ENCODE assay signal across 8 cellular contexts in the genomic region with DNA sequence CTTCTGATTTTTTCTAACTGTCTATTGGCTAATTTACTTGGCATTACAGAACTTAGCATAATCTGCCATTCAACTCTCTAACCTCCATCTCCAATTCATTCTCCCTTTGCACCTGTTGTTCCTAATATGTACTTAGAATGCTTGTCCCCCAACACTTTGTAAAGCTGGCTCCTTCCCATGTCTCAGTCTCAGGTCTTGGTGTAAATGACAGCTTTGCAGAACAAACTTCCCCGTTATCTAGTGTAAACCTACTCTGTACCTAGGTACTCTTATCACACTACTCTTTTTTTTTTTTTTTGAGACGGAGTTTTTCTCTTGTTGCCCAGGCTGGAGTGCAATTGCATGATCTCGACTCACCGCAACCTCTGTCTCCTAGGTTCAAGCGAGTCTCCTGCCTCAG.
"Had no signal": no experiment of that assay in that cellular context is flagged by ENCODE, and none has a peak within 500 bp of the region (broad histone marks: within the 10 kb centered on the region; RNA-seq: fewer than 3 reads in every experiment).

No MANE protein-coding gene starts in this region.

- H3K9ac ChIP-seq: GM23248 had no signal

- FAIRE-seq: HepG2 had no signal

- H3K4me1 ChIP-seq: HAP-1 had no signal

- ATAC-seq: HCT116, HepG2 had no signal

- H3K9me3 ChIP-seq: HAP-1 had no signal

- H3K36me3 ChIP-seq: HAP-1 had no signal

- H2AFZ ChIP-seq: GM23248 had no signal

- DNase-seq: GM23248, GOT3, H7, KBM-7 had no signal

- H3K4me3 ChIP-seq: GM23248, HAP-1 had no signal

- H3K27ac ChIP-seq: GM23248, HL-60 had no signal
